8 cellular contexts compared by ENCODE assay signal in the genomic region with DNA sequence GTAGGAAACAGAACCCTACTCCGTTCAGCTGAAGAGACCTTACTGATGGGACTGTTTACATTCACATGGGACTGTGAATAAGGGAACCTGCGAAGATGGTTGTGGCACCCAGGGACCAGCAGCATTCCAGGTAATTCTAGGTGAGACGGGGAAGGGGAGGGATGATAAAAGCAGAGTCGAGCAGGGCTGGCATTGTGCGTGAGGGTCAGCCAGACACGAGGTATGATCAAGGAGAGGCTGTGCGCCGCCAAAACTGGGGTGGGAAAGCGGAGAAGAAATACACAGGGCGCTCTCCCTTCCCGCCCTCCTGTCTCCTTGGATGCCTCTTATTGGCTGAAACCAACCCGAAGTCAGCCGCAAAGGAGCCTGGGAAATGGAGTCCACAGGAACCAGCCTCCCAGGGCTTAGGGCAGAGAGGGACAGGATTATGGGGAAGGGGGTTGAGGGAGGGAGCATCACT. TPM values are rescaled to one million over a fixed set of nuclear protein-coding genes. Genes with fewer than 3 reads are reported as not detected.
DNase-seq lines count a peak whose midpoint lies in the region; ATAC-seq and TF ChIP-seq lines count a peak whose summit lies in the region.

No MANE protein-coding gene starts in this region.

- DNase-seq in AG04449 (ENCODE audit: low read depth, low spot score) (no peak), NCI-H345 treated with DMSO at 0.1 percent for 48 hours (lab: John Stamatoyannopoulos, UW; ENCODE audit: unreplicated experiment) (peak; percentile 46), dermis blood vessel endothelial cell (peak; percentile 60)
- DNase-seq in activated CD4-positive, alpha-beta T cell treated with anti-CD3 and anti-CD28 coated beads for 48 hours, result peak; percentile 80
- DNase-seq in stimulated activated CD4-positive, alpha-beta T cell treated with anti-CD3 and anti-CD28 coated beads, Interleukin-4, amount 100 ng/mL, for 4 hours, result peak; percentile 53 to 64

- WGBS in liver, result 1% methylated on average over 13 of the region's 13 CpGs

- H3K9ac ChIP-seq in liver (ENCODE audit: low read depth in 1 of 2, low read length in 2 of 2), result peak overlapping the region in 1 of 2 donors; percentile 16

- H3K27me3 ChIP-seq in liver (ENCODE audit: control insufficient read depth in 4 of 4, insufficient read depth in 4 of 4, low read length in 3 of 4), result no peaks in the 10 kb centered on the region

- POLR2A ChIA-PET in AG04449 (lab: Yijun Ruan, JAX), result no interaction called here

- H3K4me1 ChIP-seq in liver (ENCODE audit: control insufficient read depth in 4 of 4, insufficient read depth in 4 of 4, low read length in 3 of 4), result peaks cover 0 to 9% (median 7%) of the 10 kb centered on the region in 4 donors

- CTCF ChIA-PET in AG04449 (lab: Yijun Ruan, JAX), result no interaction called here

- no peak overlapping the region for H3K27ac ChIP-seq in liver (ENCODE audit: low read depth in 1 of 2, low read length in 2 of 2)

- H3K36me3 ChIP-seq in liver (ENCODE audit: control insufficient read depth in 4 of 4, insufficient read depth in 3 of 4, low read depth in 1 of 4, low read length in 3 of 4), result no peaks in the 10 kb centered on the region

- TF ChIP-seq RAD21 in liver (IDR thresholded peaks at IDR 0.05), result no peak

- H3K4me3 ChIP-seq in AG04449 (ENCODE audit: low read depth, low read length) (peak overlapping the region; percentile 55), liver (ENCODE audit: low read depth in 1 of 3, low read length in 3 of 3) (peak overlapping the region; percentile 44 to 67 (median 52))

- no peaks in the 10 kb centered on the region for H3K9me3 ChIP-seq in liver (ENCODE audit: control insufficient read depth in 4 of 4, low read length in 3 of 4)

- TF ChIP-seq CTCF in AG04449 (IDR thresholded peaks at IDR 0.05; ENCODE audit: insufficient read depth, low read length, missing control alignments) (no peak), liver (IDR thresholded peaks at IDR 0.05; ENCODE audit: low read depth, low read length, missing input control) (no peak)

- ATAC-seq in GM18861 (IDR thresholded peaks at IDR 0.05; ENCODE audit: unreplicated experiment) (peak; percentile 90), HG03095 (IDR thresholded peaks at IDR 0.05; ENCODE audit: unreplicated experiment) (peak; percentile 94)

TF ChIP-seq in liver, 16 proteins besides CTCF, POLR2A, EP300 and RAD21:
- TF ChIP-seq, protein P1, sequence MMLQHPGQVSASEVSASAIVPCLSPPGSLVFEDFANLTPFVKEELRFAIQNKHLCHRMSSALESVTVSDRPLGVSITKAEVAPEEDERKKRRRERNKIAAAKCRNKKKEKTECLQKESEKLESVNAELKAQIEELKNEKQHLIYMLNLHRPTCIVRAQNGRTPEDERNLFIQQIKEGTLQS (IDR thresholded peaks at IDR 0.05), result no peak
- peak; percentile 54 for TF ChIP-seq YY1 (IDR thresholded peaks at IDR 0.05)

RNA-seq across cellular contexts. Expression of gene CSNK2A2, which starts 38.4 kb away (rescaled TPM):
- 47.5 and 97.2 TPM in 2 replicates for total RNA-seq in dermis blood vessel endothelial cell
- 10 to 100 TPM; 17.4 to 21.0 TPM for total RNA-seq in liver
- polyA plus RNA-seq in liver, result 10 to 100 TPM in 1 of 2 donors, 1 to 10 TPM in 1; 9.4 to 12.0 TPM

RNA-seq across cellular contexts. Expression of gene PRSS54, which starts 58.6 kb away (rescaled TPM):
- total RNA-seq in dermis blood vessel endothelial cell (not detected in 2 replicates), liver (not detected)
- not detected for polyA plus RNA-seq in liver
